Comparison of ENCODE assay signal across 11 cellular contexts in genomic region chr1:21932127-21932526, GRCh38. TPM values are rescaled to one million over a fixed set of nuclear protein-coding genes. Genes with fewer than 3 reads are reported as not detected.
DNase-seq lines count a peak whose midpoint lies in the region; TF ChIP-seq lines count a peak whose summit lies in the region.
"Had no signal": no experiment of that assay in that cellular context is flagged by ENCODE, and none has a peak within 500 bp of the region (broad histone marks: within the 10 kb centered on the region; RNA-seq: fewer than 3 reads in every experiment).

No MANE protein-coding gene starts in this region.

- TF ChIP-seq CTCF in epithelial cell of esophagus (IDR thresholded peaks at IDR 0.05; ENCODE audit: insufficient read depth, low read depth, low read length, missing control alignments) (no peak), uterus (IDR thresholded peaks at IDR 0.05) (no peak)

- peak overlapping the region; percentile 93 for H3K27ac ChIP-seq in uterus
- H3K27ac ChIP-seq: 22Rv1 had no signal

- no peaks in the 10 kb centered on the region for H3K36me3 ChIP-seq in uterus

- H3K4me3 ChIP-seq in epithelial cell of esophagus (ENCODE audit: low read length) (no peak overlapping the region), uterus (no peak overlapping the region)

- intact Hi-C loops in uterus (cut with DNase I; ENCODE audit: low total_unique reads) = no loop called here

- no peaks in the 10 kb centered on the region for H3K9me3 ChIP-seq in uterus

- peak; percentile 6 to 8 for TF ChIP-seq POLR2A in uterus (IDR thresholded peaks at IDR 0.05)

- H3K4me1 ChIP-seq in uterus = peaks cover 15 to 38% of the 10 kb centered on the region in 2 donors

- H3K27me3 ChIP-seq in uterus = no peaks in the 10 kb centered on the region

- DNase-seq in NOMO-1 treated with DMSO at 0.1 percent for 48 hours (lab: John Stamatoyannopoulos, UW; ENCODE audit: unreplicated experiment) (peak; percentile 12), NOMO-1 (lab: John Stamatoyannopoulos, UW; ENCODE audit: unreplicated experiment in 2 of 2) (no peak), epithelial cell of esophagus (ENCODE audit: low read depth) (peak; percentile 75), myocyte (ENCODE audit: low read depth) (peak; percentile 66), uterus (peak; percentile 60 to 77), NCI-H1930 (lab: John Stamatoyannopoulos, UW) (no peak), activated gamma-delta T cell (lab: John Stamatoyannopoulos, UW) (no peak)
- DNase-seq in activated CD8-positive, alpha-beta memory T cell treated with anti-CD3 and anti-CD28 coated beads for 24 hours = no peak
- DNase-seq: GOT3 had no signal

RNA-seq across cellular contexts. Expression of gene HSPG2, which starts 5.0 kb away (rescaled TPM):
- total RNA-seq in myocyte (221 and 384 TPM in 2 replicates), uterus (100 to 1,000 TPM in 3 of 4 donors, 10 to 100 TPM in 1; 96.8 to 677 (median 290) TPM)
- 653 TPM for polyA plus RNA-seq in myocyte (2012)

RNA-seq across cellular contexts. Expression of gene CELA3B, which starts 44.7 kb away (rescaled TPM):
- total RNA-seq in myocyte = not detected in 2 replicates
- not detected for polyA plus RNA-seq in myocyte (2012)
- under 1 TPM in 1 of 4 donors, not detected in 3; 0.35 TPM for total RNA-seq in uterus
- total RNA-seq: mononuclear cell had no signal

Comparison
In these comparisons a context has a peak if more than half of its experiments do, and no peak if none do; other contexts are left out.
1. DNase-seq: peak in NOMO-1 treated with DMSO at 0.1 percent for 48 hours (single experiment), epithelial cell of esophagus (single experiment), myocyte (single experiment) and uterus (2 of 2); none in NOMO-1 (0 of 2), NCI-H1930 (0 of 2), activated gamma-delta T cell (single experiment) and activated CD8-positive, alpha-beta memory T cell treated with anti-CD3 and anti-CD28 coated beads for 24 hours (single experiment).